ENCODE assay signal across 9 cellular contexts in the genomic region with DNA sequence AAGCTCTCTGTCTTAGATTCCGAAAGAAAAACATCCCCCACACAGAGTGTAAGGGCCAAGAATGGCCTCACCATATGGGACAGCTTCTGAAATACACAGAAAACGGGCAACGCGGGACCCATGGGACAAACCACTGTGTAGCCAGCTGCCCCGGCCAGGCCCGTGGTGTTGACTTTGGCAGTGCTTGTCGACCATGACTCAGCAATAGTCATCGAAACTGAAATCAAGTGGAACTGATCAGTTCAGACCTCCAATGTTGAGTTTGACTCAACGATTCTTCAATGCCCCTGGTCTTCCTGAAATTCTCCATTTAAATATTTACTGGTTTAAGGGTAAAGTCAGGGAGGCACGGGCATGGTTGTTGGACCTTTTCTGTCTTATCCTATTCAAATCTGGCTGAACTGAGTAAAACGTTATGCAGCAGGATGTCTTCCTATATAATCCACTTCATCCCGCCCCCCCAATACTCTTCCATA. TPM values are rescaled to one million over a fixed set of nuclear protein-coding genes. Genes with fewer than 3 reads are reported as not detected.
DNase-seq lines count a peak whose midpoint lies in the region; ATAC-seq and TF ChIP-seq lines count a peak whose summit lies in the region.
"Had no signal": no experiment of that assay in that cellular context is flagged by ENCODE, and none has a peak within 500 bp of the region (broad histone marks: within the 10 kb centered on the region; RNA-seq: fewer than 3 reads in every experiment).

No MANE protein-coding gene starts in this region.

- H3K4me3 Mint-ChIP-seq in Calu3 (ENCODE audit: low read depth, unreplicated experiment) (peak overlapping the region; percentile 51), T-helper 17 cell (no peak overlapping the region)
- H3K4me3 Mint-ChIP-seq: stimulated activated naive B cell treated with anti-CD40 and anti-IgM and Interleukin-4, amounts not matched to agents 10 μg/mL and 1 μg/mL and 100 μg/mL, for 72 hours had no signal

- H3K27ac Mint-ChIP-seq in Calu3 (ENCODE audit: unreplicated experiment) (peak overlapping the region; percentile 80), T-helper 17 cell (no peak overlapping the region)
- H3K27ac Mint-ChIP-seq: stimulated activated naive B cell treated with anti-CD40 and anti-IgM and Interleukin-4, amounts not matched to agents 10 μg/mL and 1 μg/mL and 100 μg/mL, for 72 hours had no signal

- DNase-seq in Calu3 (peak; percentile 87), NCI-H774 (lab: John Stamatoyannopoulos, UW) (peak; percentile 27), epithelial cell of prostate (ENCODE audit: low read depth, low spot score) (peak; percentile 58), omental fat pad (ENCODE audit: low spot score) (no peak), T-helper 17 cell (no peak)
- no peak for DNase-seq in activated CD4-positive, alpha-beta T cell treated with anti-CD3 and anti-CD28 coated beads, Interleukin-2, amount 50 U/mL, for 1 hour
- DNase-seq: stimulated activated naive B cell treated with anti-CD40 and anti-IgM and Interleukin-4, amounts not matched to agents 10 μg/mL and 1 μg/mL and 100 μg/mL, for 72 hours had no signal

- TF ChIP-seq CTCF in Calu3 (IDR thresholded peaks at IDR 0.05; ENCODE audit: unreplicated experiment): no peak
- no peak for TF ChIP-seq CTCF in omental fat pad (IDR thresholded peaks at IDR 0.05)

- H3K4me1 Mint-ChIP-seq in Calu3 (ENCODE audit: low read depth, unreplicated experiment): peaks cover 48% of the 10 kb centered on the region
- H3K4me1 Mint-ChIP-seq in T-helper 17 cell: peaks cover 3% of the 10 kb centered on the region

- H3K36me3 Mint-ChIP-seq in Calu3 (ENCODE audit: insufficient read depth, unreplicated experiment) (peaks cover 25% of the 10 kb centered on the region), T-helper 17 cell (ENCODE audit: low read depth) (no peaks in the 10 kb centered on the region)
- H3K36me3 Mint-ChIP-seq: stimulated activated naive B cell treated with anti-CD40 and anti-IgM and Interleukin-4, amounts not matched to agents 10 μg/mL and 1 μg/mL and 100 μg/mL, for 72 hours had no signal

- ATAC-seq in omental fat pad (ENCODE audit: low FRiP score) (peak; percentile 42), T-helper 17 cell (no peak), HG03378 (IDR thresholded peaks at IDR 0.05; ENCODE audit: unreplicated experiment) (no peak), HG03520 (IDR thresholded peaks at IDR 0.05; ENCODE audit: unreplicated experiment) (no peak)
- ATAC-seq: stimulated activated naive B cell treated with anti-CD40 and anti-IgM and Interleukin-4, amounts not matched to agents 10 μg/mL and 1 μg/mL and 100 μg/mL, for 72 hours had no signal

- no TSS peak for BruUV-seq in Calu3 (replicated peaks; lab: Mats Ljungman, UMichigan)

- H3K27me3 Mint-ChIP-seq in Calu3 (ENCODE audit: unreplicated experiment) (no peaks in the 10 kb centered on the region), T-helper 17 cell (peaks cover 4% of the 10 kb centered on the region)
- H3K27me3 Mint-ChIP-seq: stimulated activated naive B cell treated with anti-CD40 and anti-IgM and Interleukin-4, amounts not matched to agents 10 μg/mL and 1 μg/mL and 100 μg/mL, for 72 hours had no signal

- H3K9me3 Mint-ChIP-seq in Calu3 (ENCODE audit: low read depth, unreplicated experiment): no peaks in the 10 kb centered on the region
- H3K9me3 Mint-ChIP-seq: stimulated activated naive B cell treated with anti-CD40 and anti-IgM and Interleukin-4, amounts not matched to agents 10 μg/mL and 1 μg/mL and 100 μg/mL, for 72 hours had no signal

- intact Hi-C loops in Calu3 (cut with micrococcal nuclease; ENCODE audit: unreplicated experiment): no loop called here

- H3K27ac ChIP-seq in epithelial cell of prostate: no peak overlapping the region

- CTCF ChIA-PET in Calu3 (lab: Charles Lee): interaction anchor here (0.6 to 1.5 kb wide), 5 partner anchors 17 to 629 kb away, joined by 3 to 6 read pairs (median 3); no protein-coding TSS in a partner anchor

- H3K9me3 ChIP-seq in T-helper 17 cell (ENCODE audit: control insufficient read depth, low read length, poor library complexity, severe bottlenecking): no peaks in the 10 kb centered on the region

RNA-seq across cellular contexts. Expression of gene ZFHX3, which starts 27.5 kb away (rescaled TPM):
- total RNA-seq in Calu3 (2022) (13.6 and 17.8 TPM in 2 replicates), omental fat pad (10 to 100 TPM; 11.8 to 35.2 (median 13.7) TPM), T-helper 17 cell (1 to 10 TPM in 1 of 2 donors, under 1 TPM in 1; 0.94 to 2.2 TPM)

Comparison
In these comparisons a context has a peak if more than half of its experiments do, and no peak if none do; other contexts are left out.
1. DNase-seq: peak in Calu3 (single experiment), NCI-H774 (single experiment) and epithelial cell of prostate (single experiment); none in omental fat pad (single experiment), activated CD4-positive, alpha-beta T cell treated with anti-CD3 and anti-CD28 coated beads, Interleukin-2, amount 50 U/mL, for 1 hour (single experiment) and T-helper 17 cell (0 of 3).